Comparison of ENCODE assay signal across 8 cellular contexts in genomic region chr13:114131581-114132418, GRCh38. TPM values are rescaled to one million over a fixed set of nuclear protein-coding genes. Genes with fewer than 3 reads are reported as not detected.
DNase-seq lines count a peak whose midpoint lies in the region; FAIRE-seq and TF ChIP-seq lines count a peak whose summit lies in the region.

No MANE protein-coding gene starts in this region.

- H3K9me3 Mint-ChIP-seq in HFFc6, result peaks cover 8% of the 10 kb centered on the region; the same call in 1 of the 2 replicates

- DNase-seq in GM12892 (ENCODE audit: insufficient read length) (no peak), HFFc6 (no peak), Peyer's patch (peak in 2 of 3 donors; percentile 42 to 52), cardiac fibroblast (ENCODE audit: low read depth in 2 of 2) (peak; percentile 46 to 50), RCC 7860 (ENCODE audit: low spot score) (no peak), NCI-H1436 (lab: John Stamatoyannopoulos, UW) (no peak)

- H3K9me3 ChIP-seq in Peyer's patch (no peaks in the 10 kb centered on the region), liver (ENCODE audit: control insufficient read depth in 4 of 4, low read length in 3 of 4) (no peaks in the 10 kb centered on the region), stomach smooth muscle (ENCODE audit: control insufficient read depth in 2 of 2, low read length in 2 of 2) (no peaks in the 10 kb centered on the region)

- no peak for TF ChIP-seq RAD21 in liver (IDR thresholded peaks at IDR 0.05)

- TF ChIP-seq POLR2A in GM12892 (IDR thresholded peaks at IDR 0.05; ENCODE audit: low read depth, low read length), result no peak
- no peak for TF ChIP-seq POLR2A in Peyer's patch (IDR thresholded peaks at IDR 0.05)

- H3K27ac ChIP-seq in Peyer's patch (peak overlapping the region; percentile 79 to 89 (median 88)), liver (ENCODE audit: low read depth in 1 of 2, low read length in 2 of 2) (peak overlapping the region; percentile 81 to 82), stomach smooth muscle (ENCODE audit: low read length) (peak overlapping the region; percentile 70)

- H3K36me3 ChIP-seq in Peyer's patch, result no peaks in the 10 kb centered on the region
- H3K36me3 ChIP-seq in liver (ENCODE audit: control insufficient read depth in 4 of 4, insufficient read depth in 3 of 4, low read depth in 1 of 4, low read length in 3 of 4), result no peaks in the 10 kb centered on the region
- H3K36me3 ChIP-seq in stomach smooth muscle (ENCODE audit: control insufficient read depth in 2 of 2, insufficient read depth in 2 of 2, low read length in 2 of 2), result no peaks in the 10 kb centered on the region

- H3K4me3 ChIP-seq in Peyer's patch, result peak overlapping the region; percentile 64 to 90 (median 78)
- H3K4me3 ChIP-seq in cardiac fibroblast (replicated peaks in 1 of 2; ENCODE audit: low read depth in 2 of 2, low read length in 2 of 2), result peak overlapping the region; percentile 90 to 91
- H3K4me3 ChIP-seq in liver (ENCODE audit: low read depth in 1 of 3, low read length in 3 of 3), result peak overlapping the region; percentile 47 to 68 (median 67)
- H3K4me3 ChIP-seq in stomach smooth muscle (ENCODE audit: low read length in 2 of 2), result peak overlapping the region; percentile 91 to 96

- FAIRE-seq in GM12892 (lab: Jason Lieb, UNC), result peak; percentile 85
- no peak for FAIRE-seq in RCC 7860 (lab: Jason Lieb, UNC)

- H3K27ac Mint-ChIP-seq in HFFc6, result peak overlapping the region; percentile 99

- H3K4me3 Mint-ChIP-seq in HFFc6, result peak overlapping the region; percentile 100

- H3K27me3 Mint-ChIP-seq in HFFc6 (ENCODE audit: insufficient read depth), result peaks cover 17% of the 10 kb centered on the region

- H3K36me3 Mint-ChIP-seq in HFFc6 (ENCODE audit: low read depth), result peaks cover 16% of the 10 kb centered on the region

- H3K9ac ChIP-seq in liver (ENCODE audit: low read depth in 1 of 2, low read length in 2 of 2), result peak overlapping the region in 1 of 2 donors; percentile 1
- peak overlapping the region; percentile 69 to 78 for H3K9ac ChIP-seq in stomach smooth muscle (ENCODE audit: low read length in 2 of 2)

- peaks cover 3 to 47% (median 26%) of the 10 kb centered on the region in 4 donors for H3K4me1 ChIP-seq in Peyer's patch
- H3K4me1 ChIP-seq in liver (ENCODE audit: control insufficient read depth in 4 of 4, insufficient read depth in 4 of 4, low read length in 3 of 4), result peaks cover 12 to 31% (median 21%) of the 10 kb centered on the region in 4 donors
- peaks cover 54% of the 10 kb centered on the region for H3K4me1 ChIP-seq in stomach smooth muscle (ENCODE audit: control insufficient read depth, insufficient read depth, low read length)

- H3K4me1 Mint-ChIP-seq in HFFc6 (ENCODE audit: low read depth), result peaks cover 42% of the 10 kb centered on the region

- TF ChIP-seq CTCF in HFFc6 (IDR thresholded peaks at IDR 0.05) (no peak), Peyer's patch (IDR thresholded peaks at IDR 0.05) (no peak), cardiac fibroblast (IDR thresholded peaks at IDR 0.05; ENCODE audit: low read depth, low read length) (no peak), liver (IDR thresholded peaks at IDR 0.05; ENCODE audit: low read depth, low read length, missing input control) (no peak)

- WGBS in liver, result 3% methylated on average over 95 of the region's 95 CpGs

- H3K27me3 ChIP-seq in Peyer's patch, result no peaks in the 10 kb centered on the region
- no peaks in the 10 kb centered on the region for H3K27me3 ChIP-seq in liver (ENCODE audit: control insufficient read depth in 4 of 4, insufficient read depth in 4 of 4, low read length in 3 of 4)
- H3K27me3 ChIP-seq in stomach smooth muscle (ENCODE audit: control insufficient read depth in 1 of 2, insufficient read depth in 2 of 2, low read length in 2 of 2), result no peaks in the 10 kb centered on the region

TF ChIP-seq in liver, 16 proteins besides CTCF, POLR2A, EP300 and RAD21:
- no peak for TF ChIP-seq MAX (IDR thresholded peaks at IDR 0.05)
- no peak for TF ChIP-seq NR2F2 (IDR thresholded peaks at IDR 0.05)
- TF ChIP-seq YY1 (IDR thresholded peaks at IDR 0.05), result no peak
- TF ChIP-seq, protein P1, sequence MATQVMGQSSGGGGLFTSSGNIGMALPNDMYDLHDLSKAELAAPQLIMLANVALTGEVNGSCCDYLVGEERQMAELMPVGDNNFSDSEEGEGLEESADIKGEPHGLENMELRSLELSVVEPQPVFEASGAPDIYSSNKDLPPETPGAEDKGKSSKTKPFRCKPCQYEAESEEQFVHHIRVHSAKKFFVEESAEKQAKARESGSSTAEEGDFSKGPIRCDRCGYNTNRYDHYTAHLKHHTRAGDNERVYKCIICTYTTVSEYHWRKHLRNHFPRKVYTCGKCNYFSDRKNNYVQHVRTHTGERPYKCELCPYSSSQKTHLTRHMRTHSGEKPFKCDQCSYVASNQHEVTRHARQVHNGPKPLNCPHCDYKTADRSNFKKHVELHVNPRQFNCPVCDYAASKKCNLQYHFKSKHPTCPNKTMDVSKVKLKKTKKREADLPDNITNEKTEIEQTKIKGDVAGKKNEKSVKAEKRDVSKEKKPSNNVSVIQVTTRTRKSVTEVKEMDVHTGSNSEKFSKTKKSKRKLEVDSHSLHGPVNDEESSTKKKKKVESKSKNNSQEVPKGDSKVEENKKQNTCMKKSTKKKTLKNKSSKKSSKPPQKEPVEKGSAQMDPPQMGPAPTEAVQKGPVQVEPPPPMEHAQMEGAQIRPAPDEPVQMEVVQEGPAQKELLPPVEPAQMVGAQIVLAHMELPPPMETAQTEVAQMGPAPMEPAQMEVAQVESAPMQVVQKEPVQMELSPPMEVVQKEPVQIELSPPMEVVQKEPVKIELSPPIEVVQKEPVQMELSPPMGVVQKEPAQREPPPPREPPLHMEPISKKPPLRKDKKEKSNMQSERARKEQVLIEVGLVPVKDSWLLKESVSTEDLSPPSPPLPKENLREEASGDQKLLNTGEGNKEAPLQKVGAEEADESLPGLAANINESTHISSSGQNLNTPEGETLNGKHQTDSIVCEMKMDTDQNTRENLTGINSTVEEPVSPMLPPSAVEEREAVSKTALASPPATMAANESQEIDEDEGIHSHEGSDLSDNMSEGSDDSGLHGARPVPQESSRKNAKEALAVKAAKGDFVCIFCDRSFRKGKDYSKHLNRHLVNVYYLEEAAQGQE (IDR thresholded peaks at IDR 0.05), result no peak
- no peak for TF ChIP-seq FOXA1 (IDR thresholded peaks at IDR 0.05)
TF ChIP-seq in liver: peak in this region for 0.

RNA-seq across cellular contexts. Expression of gene RASA3, which starts 0.6 kb away (rescaled TPM):
- 15.6 TPM for polyA plus RNA-seq in GM12892 (2012; ENCODE audit: missing spikeins)
- 10 to 100 TPM; 31.6 to 37.6 (median 33.1) TPM for total RNA-seq in HFFc6 (2021; fragmentation: NEBNext Ultra II Directional; extraction: Animal tissue kit (Norgen Biotek cat#: 25700))
- total RNA-seq in Peyer's patch (10 to 100 TPM in 1 of 4 donors, 1 to 10 TPM in 3; 3.5 to 41.3 (median 6.9) TPM), liver (1 to 10 TPM; 5.8 to 5.9 TPM)
- polyA plus RNA-seq in liver, result 1 to 10 TPM in 1 of 2 donors, under 1 TPM in 1; 0.64 to 1.8 TPM

RNA-seq across cellular contexts. Expression of gene CFAP97D2, which starts 47.3 kb away (rescaled TPM):
- polyA plus RNA-seq in GM12892 (2012; ENCODE audit: missing spikeins), result not detected
- total RNA-seq in HFFc6 (2021; fragmentation: NEBNext Ultra II Directional; extraction: Animal tissue kit (Norgen Biotek cat#: 25700)), result not detected
- total RNA-seq in Peyer's patch (not detected), liver (not detected)
- polyA plus RNA-seq in liver, result not detected

Comparison
In these comparisons a context has a peak if more than half of its experiments do, and no peak if none do; other contexts are left out.
1. DNase-seq: peak in Peyer's patch (2 of 3) and cardiac fibroblast (2 of 2); none in GM12892 (single experiment), HFFc6 (single experiment), RCC 7860 (single experiment) and NCI-H1436 (single experiment).
2. Peak in every context shown above with its lines, with median percentiles within 50 percentile points of each other: H3K27ac ChIP-seq and H3K4me3 ChIP-seq.